In genomic region chr5:122773615-122774014, GRCh38 we compare ENCODE assay signal across 1 cellular context.
A peak's percentile ranks its signal among the peaks of the same experiment; 100 is the strongest.
TF ChIP-seq lines count a peak whose summit lies in the region.

No MANE protein-coding gene starts in this region.

TF ChIP-seq in HepG2, 621 proteins besides CTCF, POLR2A, EP300 and RAD21 (continued from another document and continues in another):
- TF ChIP-seq ZNF142 (CRISPR knock-in tag; IDR thresholded peaks at IDR 0.05) (no peak), ZSCAN9 (CRISPR knock-in tag; IDR thresholded peaks at IDR 0.05; ENCODE audit: borderline replicate concordance) (no peak), BRD4 (CRISPR knock-in tag; IDR thresholded peaks at IDR 0.05) (no peak), ZNF567 (CRISPR knock-in tag; IDR thresholded peaks at IDR 0.05; ENCODE audit: borderline replicate concordance) (no peak), ZBTB34 (CRISPR knock-in tag; IDR thresholded peaks at IDR 0.05) (no peak), ELF3 (CRISPR knock-in tag; IDR thresholded peaks at IDR 0.05) (peak; percentile 37; the same call in 1 of the 2 replicates), ZNF562 (CRISPR knock-in tag; IDR thresholded peaks at IDR 0.05; ENCODE audit: borderline replicate concordance) (no peak), ZNF572 (CRISPR knock-in tag; IDR thresholded peaks at IDR 0.05) (no peak), NR2F6 (IDR thresholded peaks at IDR 0.05) (no peak), NR2F6 (CRISPR knock-in tag; IDR thresholded peaks at IDR 0.05) (0 out of 2 replicates have a peak, but pooled peaks have one; percentile 16), ZNF441 (CRISPR knock-in tag; IDR thresholded peaks at IDR 0.05; ENCODE audit: borderline replicate concordance) (no peak), HNRNPH1 (optimal IDR thresholded peaks at IDR 0.05; ENCODE audit: low read depth, low read length) (no peak), ZNF816 (CRISPR knock-in tag; IDR thresholded peaks at IDR 0.05; ENCODE audit: borderline replicate concordance) (no peak), IKZF1 (IDR thresholded peaks at IDR 0.05) (no peak), HMG20A (CRISPR knock-in tag; IDR thresholded peaks at IDR 0.05; ENCODE audit: borderline replicate concordance) (peak; percentile 19; the same call in 1 of the 2 replicates), ZNF362 (CRISPR knock-in tag; IDR thresholded peaks at IDR 0.05; ENCODE audit: borderline replicate concordance) (no peak), PHF21A (CRISPR knock-in tag; IDR thresholded peaks at IDR 0.05) (no peak), TAF1 (CRISPR knock-in tag; IDR thresholded peaks at IDR 0.05) (no peak), NBN (conservative IDR thresholded peaks at IDR 0.05) (no peak), ZNF263 (CRISPR knock-in tag; IDR thresholded peaks at IDR 0.05) (no peak)
- TF ChIP-seq, protein P1, sequence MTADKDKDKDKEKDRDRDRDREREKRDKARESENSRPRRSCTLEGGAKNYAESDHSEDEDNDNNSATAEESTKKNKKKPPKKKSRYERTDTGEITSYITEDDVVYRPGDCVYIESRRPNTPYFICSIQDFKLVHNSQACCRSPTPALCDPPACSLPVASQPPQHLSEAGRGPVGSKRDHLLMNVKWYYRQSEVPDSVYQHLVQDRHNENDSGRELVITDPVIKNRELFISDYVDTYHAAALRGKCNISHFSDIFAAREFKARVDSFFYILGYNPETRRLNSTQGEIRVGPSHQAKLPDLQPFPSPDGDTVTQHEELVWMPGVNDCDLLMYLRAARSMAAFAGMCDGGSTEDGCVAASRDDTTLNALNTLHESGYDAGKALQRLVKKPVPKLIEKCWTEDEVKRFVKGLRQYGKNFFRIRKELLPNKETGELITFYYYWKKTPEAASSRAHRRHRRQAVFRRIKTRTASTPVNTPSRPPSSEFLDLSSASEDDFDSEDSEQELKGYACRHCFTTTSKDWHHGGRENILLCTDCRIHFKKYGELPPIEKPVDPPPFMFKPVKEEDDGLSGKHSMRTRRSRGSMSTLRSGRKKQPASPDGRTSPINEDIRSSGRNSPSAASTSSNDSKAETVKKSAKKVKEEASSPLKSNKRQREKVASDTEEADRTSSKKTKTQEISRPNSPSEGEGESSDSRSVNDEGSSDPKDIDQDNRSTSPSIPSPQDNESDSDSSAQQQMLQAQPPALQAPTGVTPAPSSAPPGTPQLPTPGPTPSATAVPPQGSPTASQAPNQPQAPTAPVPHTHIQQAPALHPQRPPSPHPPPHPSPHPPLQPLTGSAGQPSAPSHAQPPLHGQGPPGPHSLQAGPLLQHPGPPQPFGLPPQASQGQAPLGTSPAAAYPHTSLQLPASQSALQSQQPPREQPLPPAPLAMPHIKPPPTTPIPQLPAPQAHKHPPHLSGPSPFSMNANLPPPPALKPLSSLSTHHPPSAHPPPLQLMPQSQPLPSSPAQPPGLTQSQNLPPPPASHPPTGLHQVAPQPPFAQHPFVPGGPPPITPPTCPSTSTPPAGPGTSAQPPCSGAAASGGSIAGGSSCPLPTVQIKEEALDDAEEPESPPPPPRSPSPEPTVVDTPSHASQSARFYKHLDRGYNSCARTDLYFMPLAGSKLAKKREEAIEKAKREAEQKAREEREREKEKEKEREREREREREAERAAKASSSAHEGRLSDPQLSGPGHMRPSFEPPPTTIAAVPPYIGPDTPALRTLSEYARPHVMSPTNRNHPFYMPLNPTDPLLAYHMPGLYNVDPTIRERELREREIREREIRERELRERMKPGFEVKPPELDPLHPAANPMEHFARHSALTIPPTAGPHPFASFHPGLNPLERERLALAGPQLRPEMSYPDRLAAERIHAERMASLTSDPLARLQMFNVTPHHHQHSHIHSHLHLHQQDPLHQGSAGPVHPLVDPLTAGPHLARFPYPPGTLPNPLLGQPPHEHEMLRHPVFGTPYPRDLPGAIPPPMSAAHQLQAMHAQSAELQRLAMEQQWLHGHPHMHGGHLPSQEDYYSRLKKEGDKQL (CRISPR knock-in tag; IDR thresholded peaks at IDR 0.05; ENCODE audit: low read depth) = no peak
- TF ChIP-seq, protein P2, sequence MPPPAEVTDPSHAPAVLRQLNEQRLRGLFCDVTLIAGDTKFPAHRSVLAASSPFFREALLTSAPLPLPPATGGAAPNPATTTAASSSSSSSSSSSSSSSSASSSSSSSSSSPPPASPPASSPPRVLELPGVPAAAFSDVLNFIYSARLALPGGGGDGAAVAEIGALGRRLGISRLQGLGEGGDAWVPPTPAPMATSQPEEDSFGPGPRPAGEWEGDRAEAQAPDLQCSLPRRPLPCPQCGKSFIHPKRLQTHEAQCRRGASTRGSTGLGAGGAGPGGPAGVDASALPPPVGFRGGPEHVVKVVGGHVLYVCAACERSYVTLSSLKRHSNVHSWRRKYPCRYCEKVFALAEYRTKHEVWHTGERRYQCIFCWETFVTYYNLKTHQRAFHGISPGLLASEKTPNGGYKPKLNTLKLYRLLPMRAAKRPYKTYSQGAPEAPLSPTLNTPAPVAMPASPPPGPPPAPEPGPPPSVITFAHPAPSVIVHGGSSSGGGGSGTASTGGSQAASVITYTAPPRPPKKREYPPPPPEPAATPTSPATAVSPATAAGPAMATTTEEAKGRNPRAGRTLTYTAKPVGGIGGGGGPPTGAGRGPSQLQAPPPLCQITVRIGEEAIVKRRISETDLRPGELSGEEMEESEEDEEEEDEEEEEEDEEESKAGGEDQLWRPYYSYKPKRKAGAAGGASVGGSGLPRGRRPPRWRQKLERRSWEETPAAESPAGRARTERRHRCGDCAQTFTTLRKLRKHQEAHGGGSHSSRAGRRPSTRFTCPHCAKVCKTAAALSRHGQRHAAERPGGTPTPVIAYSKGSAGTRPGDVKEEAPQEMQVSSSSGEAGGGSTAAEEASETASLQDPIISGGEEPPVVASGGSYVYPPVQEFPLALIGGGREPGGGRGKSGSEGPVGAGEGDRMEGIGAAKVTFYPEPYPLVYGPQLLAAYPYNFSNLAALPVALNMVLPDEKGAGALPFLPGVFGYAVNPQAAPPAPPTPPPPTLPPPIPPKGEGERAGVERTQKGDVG (CRISPR knock-in tag; IDR thresholded peaks at IDR 0.05; ENCODE audit: borderline replicate concordance) = no peak
- TF ChIP-seq, protein P3, sequence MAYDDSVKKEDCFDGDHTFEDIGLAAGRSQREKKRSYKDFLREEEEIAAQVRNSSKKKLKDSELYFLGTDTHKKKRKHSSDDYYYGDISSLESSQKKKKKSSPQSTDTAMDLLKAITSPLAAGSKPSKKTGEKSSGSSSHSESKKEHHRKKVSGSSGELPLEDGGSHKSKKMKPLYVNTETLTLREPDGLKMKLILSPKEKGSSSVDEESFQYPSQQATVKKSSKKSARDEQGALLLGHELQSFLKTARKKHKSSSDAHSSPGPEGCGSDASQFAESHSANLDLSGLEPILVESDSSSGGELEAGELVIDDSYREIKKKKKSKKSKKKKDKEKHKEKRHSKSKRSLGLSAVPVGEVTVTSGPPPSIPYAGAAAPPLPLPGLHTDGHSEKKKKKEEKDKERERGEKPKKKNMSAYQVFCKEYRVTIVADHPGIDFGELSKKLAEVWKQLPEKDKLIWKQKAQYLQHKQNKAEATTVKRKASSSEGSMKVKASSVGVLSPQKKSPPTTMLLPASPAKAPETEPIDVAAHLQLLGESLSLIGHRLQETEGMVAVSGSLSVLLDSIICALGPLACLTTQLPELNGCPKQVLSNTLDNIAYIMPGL (CRISPR knock-in tag; IDR thresholded peaks at IDR 0.05; ENCODE audit: borderline replicate concordance in 1 of 2, low read depth in 1 of 2) = no peak
- TF ChIP-seq, protein P4, sequence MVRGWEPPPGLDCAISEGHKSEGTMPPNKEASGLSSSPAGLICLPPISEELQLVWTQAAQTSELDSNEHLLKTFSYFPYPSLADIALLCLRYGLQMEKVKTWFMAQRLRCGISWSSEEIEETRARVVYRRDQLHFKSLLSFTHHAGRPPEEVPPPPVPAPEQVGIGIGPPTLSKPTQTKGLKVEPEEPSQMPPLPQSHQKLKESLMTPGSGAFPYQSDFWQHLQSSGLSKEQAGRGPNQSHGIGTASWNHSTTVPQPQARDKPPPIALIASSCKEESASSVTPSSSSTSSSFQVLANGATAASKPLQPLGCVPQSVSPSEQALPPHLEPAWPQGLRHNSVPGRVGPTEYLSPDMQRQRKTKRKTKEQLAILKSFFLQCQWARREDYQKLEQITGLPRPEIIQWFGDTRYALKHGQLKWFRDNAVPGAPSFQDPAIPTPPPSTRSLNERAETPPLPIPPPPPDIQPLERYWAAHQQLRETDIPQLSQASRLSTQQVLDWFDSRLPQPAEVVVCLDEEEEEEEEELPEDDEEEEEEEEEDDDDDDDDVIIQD (CRISPR knock-in tag; IDR thresholded peaks at IDR 0.05; ENCODE audit: low read depth) = peak; percentile 39; the same call in 1 of the 2 replicates
- TF ChIP-seq, protein P5, sequence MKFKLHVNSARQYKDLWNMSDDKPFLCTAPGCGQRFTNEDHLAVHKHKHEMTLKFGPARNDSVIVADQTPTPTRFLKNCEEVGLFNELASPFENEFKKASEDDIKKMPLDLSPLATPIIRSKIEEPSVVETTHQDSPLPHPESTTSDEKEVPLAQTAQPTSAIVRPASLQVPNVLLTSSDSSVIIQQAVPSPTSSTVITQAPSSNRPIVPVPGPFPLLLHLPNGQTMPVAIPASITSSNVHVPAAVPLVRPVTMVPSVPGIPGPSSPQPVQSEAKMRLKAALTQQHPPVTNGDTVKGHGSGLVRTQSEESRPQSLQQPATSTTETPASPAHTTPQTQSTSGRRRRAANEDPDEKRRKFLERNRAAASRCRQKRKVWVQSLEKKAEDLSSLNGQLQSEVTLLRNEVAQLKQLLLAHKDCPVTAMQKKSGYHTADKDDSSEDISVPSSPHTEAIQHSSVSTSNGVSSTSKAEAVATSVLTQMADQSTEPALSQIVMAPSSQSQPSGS (CRISPR knock-in tag; IDR thresholded peaks at IDR 0.05) = no peak
- TF ChIP-seq, protein P6, sequence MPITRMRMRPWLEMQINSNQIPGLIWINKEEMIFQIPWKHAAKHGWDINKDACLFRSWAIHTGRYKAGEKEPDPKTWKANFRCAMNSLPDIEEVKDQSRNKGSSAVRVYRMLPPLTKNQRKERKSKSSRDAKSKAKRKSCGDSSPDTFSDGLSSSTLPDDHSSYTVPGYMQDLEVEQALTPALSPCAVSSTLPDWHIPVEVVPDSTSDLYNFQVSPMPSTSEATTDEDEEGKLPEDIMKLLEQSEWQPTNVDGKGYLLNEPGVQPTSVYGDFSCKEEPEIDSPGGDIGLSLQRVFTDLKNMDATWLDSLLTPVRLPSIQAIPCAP (CRISPR knock-in tag; IDR thresholded peaks at IDR 0.05; ENCODE audit: low read depth) = no peak
- TF ChIP-seq, protein P7, sequence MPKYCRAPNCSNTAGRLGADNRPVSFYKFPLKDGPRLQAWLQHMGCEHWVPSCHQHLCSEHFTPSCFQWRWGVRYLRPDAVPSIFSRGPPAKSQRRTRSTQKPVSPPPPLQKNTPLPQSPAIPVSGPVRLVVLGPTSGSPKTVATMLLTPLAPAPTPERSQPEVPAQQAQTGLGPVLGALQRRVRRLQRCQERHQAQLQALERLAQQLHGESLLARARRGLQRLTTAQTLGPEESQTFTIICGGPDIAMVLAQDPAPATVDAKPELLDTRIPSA (CRISPR knock-in tag; IDR thresholded peaks at IDR 0.05; ENCODE audit: borderline replicate concordance) = no peak
